In the genomic region with DNA sequence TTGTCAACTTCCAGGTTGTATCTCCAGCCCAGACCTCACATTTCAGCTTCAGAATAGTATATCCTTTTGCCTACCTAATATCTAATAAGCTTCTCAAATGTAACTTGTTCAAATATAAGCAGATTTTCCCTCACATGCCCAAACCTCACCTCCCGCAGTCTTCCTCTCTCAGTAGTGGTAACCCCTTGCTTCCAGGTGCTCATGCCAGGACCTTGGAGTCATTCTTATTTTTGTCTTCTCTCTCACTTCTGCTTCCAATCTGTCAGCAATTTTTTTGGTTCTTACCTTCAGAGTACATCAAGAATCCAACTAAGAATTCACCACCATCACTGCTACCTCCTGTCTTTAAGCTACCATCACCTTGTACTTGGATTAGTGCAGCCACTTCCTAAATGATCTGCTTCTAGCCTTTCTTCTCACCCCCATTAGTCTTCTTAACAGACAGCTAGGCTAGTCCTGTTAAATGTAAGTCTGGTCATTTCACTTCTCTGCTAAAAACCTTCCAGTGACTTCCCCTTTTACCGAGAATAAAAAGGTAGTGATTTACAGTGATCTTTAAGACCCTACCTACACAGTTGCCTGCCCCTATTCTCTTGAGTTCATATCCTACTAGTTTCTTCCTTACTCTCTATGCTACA, we compare ENCODE assay signal across 21 cellular contexts. TPM values are rescaled to one million over a fixed set of nuclear protein-coding genes. Genes with fewer than 3 reads are reported as not detected.
A peak's percentile ranks its signal among the peaks of the same experiment; 100 is the strongest.
DNase-seq lines count a peak whose midpoint lies in the region; ATAC-seq, FAIRE-seq and TF ChIP-seq lines count a peak whose summit lies in the region.
"Had no signal": no experiment of that assay in that cellular context is flagged by ENCODE, and none has a peak within 500 bp of the region (broad histone marks: within the 10 kb centered on the region; RNA-seq: fewer than 3 reads in every experiment).

No MANE protein-coding gene starts in this region.

- peaks cover 11% of the 10 kb centered on the region for H3K4me1 ChIP-seq in A549
- peaks cover 15% of the 10 kb centered on the region for H3K4me1 ChIP-seq in OCI-LY7 (ENCODE audit: insufficient read depth, low read length, poor library complexity, severe bottlenecking)

- H3K36me3 ChIP-seq in OCI-LY7 (ENCODE audit: insufficient read depth, low read length), result peaks cover 33% of the 10 kb centered on the region

- H3K9me3 ChIP-seq in A549, result peaks cover 8% of the 10 kb centered on the region; the same call in 1 of the 3 replicates
- peaks cover 20% of the 10 kb centered on the region; the same call in 1 of the 2 replicates for H3K9me3 ChIP-seq in OCI-LY7 (ENCODE audit: low read length)

- no peak overlapping the region for H3K27ac Mint-ChIP-seq in nephron progenitor cell

- H4K20me1 ChIP-seq in OCI-LY7 (ENCODE audit: insufficient read depth, low read length), result no peaks in the 10 kb centered on the region; the same call in 1 of the 2 replicates

- intact Hi-C loops in OCI-LY7 (cut with micrococcal nuclease; ENCODE audit: unreplicated experiment), result no loop called here

- H3K27ac ChIP-seq in A549 (no peak overlapping the region), OCI-LY7 (ENCODE audit: low read depth, low read length, poor library complexity, severe bottlenecking) (peak overlapping the region; percentile 17), epithelial cell of prostate (peak overlapping the region; percentile 92)

- no peak for TF ChIP-seq CTCF in A549 (IDR thresholded peaks at IDR 0.05)
- TF ChIP-seq CTCF in GM13976 (IDR thresholded peaks at IDR 0.05; ENCODE audit: borderline replicate concordance, control extremely low read depth, extremely low read depth, insufficient read depth, missing control alignments), result no peak
- TF ChIP-seq CTCF in OCI-LY7 (conservative IDR thresholded peaks at IDR 0.05; ENCODE audit: low read length), result no peak
- TF ChIP-seq CTCF in nephron progenitor cell (IDR thresholded peaks at IDR 0.05), result no peak

- TF ChIP-seq RAD21 in A549 (conservative IDR thresholded peaks at IDR 0.05 in 1 of 2, IDR thresholded peaks at IDR 0.05 in 1 of 2), result no peak

- H3K4me3 Mint-ChIP-seq in nephron progenitor cell, result no peak overlapping the region
- H3K4me3 Mint-ChIP-seq: activated T-cell treated with anti-CD3 and anti-CD28 coated beads, Interleukin-2, amount 50 U/mL, for 4 hours had no signal

- in situ Hi-C loops in GM13976 (cut with MboI; ENCODE audit: low sequenced_read_pairs, unreplicated experiment), result no loop called here

- TF ChIP-seq EP300 in A549 (IDR thresholded peaks at IDR 0.05), result no peak

- H2AFZ ChIP-seq in OCI-LY7 (ENCODE audit: low read length), result no peak overlapping the region

- CTCF ChIA-PET in A549 (lab: Yijun Ruan, JAX), result no interaction called here
- CTCF ChIA-PET in OCI-LY7 (lab: Charles Lee; ENCODE audit: unreplicated experiment), result no interaction called here

- no peak for DNase-seq in A549 (ENCODE audit: low read depth in 1 of 2, low spot score in 1 of 2)
- DNase-seq in GM13976 (ENCODE audit: low spot score), result peak; percentile 22
- DNase-seq in OCI-LY7 (ENCODE audit: low spot score), result peak; percentile 20
- DNase-seq in epithelial cell of prostate (ENCODE audit: low read depth, low spot score), result no peak
- no peak for DNase-seq in COLO829 (ENCODE audit: low spot score)
- no peak for DNase-seq in NCI-H345 treated with DMSO at 0.1 percent for 48 hours (lab: John Stamatoyannopoulos, UW; ENCODE audit: unreplicated experiment)
- DNase-seq in nephron progenitor cell, result no peak
- DNase-seq: activated naive CD4-positive, alpha-beta T cell treated with Interleukin-2 at 50 U/mL for 16 hours; activated T-cell treated with anti-CD3 and anti-CD28 coated beads, Interleukin-2, amount 50 U/mL, for 4 hours; central memory CD4-positive, alpha-beta T cell; DMS153; head of caudate nucleus; left cardiac atrium; naive thymus-derived CD8-positive, alpha-beta T cell; NCI-H1105 treated with DMSO at 0.1 percent for 48 hours; NCI-H2081; NCI-H345; retina; T1000 had no signal

- H3K4me3 ChIP-seq in A549, result no peak overlapping the region
- H3K4me3 ChIP-seq in OCI-LY7 (ENCODE audit: low read depth, low read length, poor library complexity, severe bottlenecking), result no peak overlapping the region

- BruUV-seq in OCI-LY7 (replicated peaks; lab: Mats Ljungman, UMichigan), result no TSS peak

- H3K27me3 Mint-ChIP-seq in nephron progenitor cell (ENCODE audit: low read depth, poor library complexity), result no peaks in the 10 kb centered on the region
- H3K27me3 Mint-ChIP-seq: naive thymus-derived CD8-positive, alpha-beta T cell had no signal

- ATAC-seq in A549 (no peak; a peak in 1 of 6 replicates), HG02571 (IDR thresholded peaks at IDR 0.05; ENCODE audit: unreplicated experiment) (no peak)
- ATAC-seq: activated T-cell treated with anti-CD3 and anti-CD28 coated beads, Interleukin-2, amount 50 U/mL, for 4 hours; naive thymus-derived CD8-positive, alpha-beta T cell had no signal

- no peaks in the 10 kb centered on the region for H3K9me2 ChIP-seq in OCI-LY7 (ENCODE audit: insufficient read depth, low read length)

- FAIRE-seq in A549 (lab: Jason Lieb, UNC), result no peak
- FAIRE-seq: endothelial cell of umbilical vein had no signal

- POLR2A ChIA-PET in A549 (lab: Yijun Ruan, JAX) (no interaction called here), OCI-LY7 (lab: Charles Lee) (interaction anchor here (0.5 to 1.5 kb wide), 4 partner anchors 9 to 436 kb away, joined by 3 to 4 read pairs (median 4); no protein-coding TSS in a partner anchor)

- H3K79me2 ChIP-seq in OCI-LY7 (ENCODE audit: insufficient read depth, low read depth, low read length), result peaks cover 77% of the 10 kb centered on the region

- peak overlapping the region; percentile 13; the same call in 1 of the 3 replicates for H3K4me2 ChIP-seq in A549
- peak overlapping the region; percentile 12; the same call in 1 of the 2 replicates for H3K4me2 ChIP-seq in OCI-LY7 (ENCODE audit: low read length)

- no peak for TF ChIP-seq POLR2A in A549 (IDR thresholded peaks at IDR 0.05; ENCODE audit: low read length)

- peaks cover 71% of the 10 kb centered on the region for H3K36me3 Mint-ChIP-seq in nephron progenitor cell (ENCODE audit: low read depth)

- no peaks in the 10 kb centered on the region for H3K4me1 Mint-ChIP-seq in nephron progenitor cell

- 84% methylated on average over 2 of the region's 2 CpGs for WGBS in A549 (ENCODE audit: missing lambda C conversion rate)

- H3K9me3 Mint-ChIP-seq in nephron progenitor cell, result peaks cover 34% of the 10 kb centered on the region

TF ChIP-seq in A549, 52 proteins besides CTCF, POLR2A, EP300 and RAD21:
- TF ChIP-seq CBX8 (IDR thresholded peaks at IDR 0.05), result no peak
- TF ChIP-seq NFE2L2 (conservative IDR thresholded peaks at IDR 0.05; ENCODE audit: low read length), result no peak
- no peak for TF ChIP-seq KDM5A (IDR thresholded peaks at IDR 0.05)
- no peak for TF ChIP-seq TP53 (CRISPR knock-in tag; IDR thresholded peaks at IDR 0.05)
- TF ChIP-seq, protein P1, sequence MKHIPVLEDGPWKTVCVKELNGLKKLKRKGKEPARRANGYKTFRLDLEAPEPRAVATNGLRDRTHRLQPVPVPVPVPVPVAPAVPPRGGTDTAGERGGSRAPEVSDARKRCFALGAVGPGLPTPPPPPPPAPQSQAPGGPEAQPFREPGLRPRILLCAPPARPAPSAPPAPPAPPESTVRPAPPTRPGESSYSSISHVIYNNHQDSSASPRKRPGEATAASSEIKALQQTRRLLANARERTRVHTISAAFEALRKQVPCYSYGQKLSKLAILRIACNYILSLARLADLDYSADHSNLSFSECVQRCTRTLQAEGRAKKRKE (CRISPR knock-in tag; IDR thresholded peaks at IDR 0.05; ENCODE audit: low read depth), result no peak
- TF ChIP-seq HDAC2 (IDR thresholded peaks at IDR 0.05), result no peak
- TF ChIP-seq SREBF2 (IDR thresholded peaks at IDR 0.05), result no peak
- no peak for TF ChIP-seq RCOR1 (IDR thresholded peaks at IDR 0.05; ENCODE audit: low read depth, low read length)
- TF ChIP-seq HEYL (CRISPR knock-in tag; IDR thresholded peaks at IDR 0.05), result no peak

RNA-seq across cellular contexts. Expression of a gene that starts 14.0 kb away (rescaled TPM):
- polyA plus RNA-seq in A549 (2011; rRNA removed) (51.5 and 59.5 TPM in 2 replicates), A549 (2017; fragmentation: RNase III; extraction: RNeasy Plus Mini Kit Qiagen cat#74134 plus additional on column Dnase treatment) (20.7 to 21.4 TPM (median 20.9 TPM) in 3 replicates)
- 10.4 and 12.0 TPM in 2 replicates for polyA plus RNA-seq in A549 (2012; cell fraction: cytosol; rRNA removed)
- 14.5 and 20.3 TPM in 2 replicates for polyA plus RNA-seq in A549 (2012; cell fraction: nucleus; rRNA removed)
- 61.7 and 71.3 TPM in 2 replicates for polyA minus RNA-seq in A549 (2011; rRNA and poly(A)+ RNA removed)
- 15.4 and 25.3 TPM in 2 replicates for total RNA-seq in OCI-LY7 (2014; rRNA removed; shearing (Covaris generic))
- total RNA-seq in OCI-LY7 (2022), result 42.3 and 51.6 TPM in 2 replicates

RNA-seq across cellular contexts. Expression of a gene that starts 14.0 kb away (rescaled TPM):
- 60.6 and 64.6 TPM in 2 replicates for polyA plus RNA-seq in A549 (2011; rRNA removed)
- polyA plus RNA-seq in A549 (2012; cell fraction: cytosol; rRNA removed), result 17.9 and 20.6 TPM in 2 replicates
- polyA plus RNA-seq in A549 (2012; cell fraction: nucleus; rRNA removed), result 17.4 and 30.8 TPM in 2 replicates
- 30.8 to 34.3 TPM (median 33.2 TPM) in 3 replicates for polyA plus RNA-seq in A549 (2017; fragmentation: RNase III; extraction: RNeasy Plus Mini Kit Qiagen cat#74134 plus additional on column Dnase treatment)
- polyA minus RNA-seq in A549 (2011; rRNA and poly(A)+ RNA removed), result 42.6 and 44.4 TPM in 2 replicates
- 35.7 and 50.0 TPM in 2 replicates for total RNA-seq in OCI-LY7 (2014; rRNA removed; shearing (Covaris generic))
- 44.5 and 44.8 TPM in 2 replicates for total RNA-seq in OCI-LY7 (2022)

Comparison
In these comparisons a context has a peak if more than half of its experiments do, and no peak if none do; other contexts are left out.
1. DNase-seq: peak in GM13976 (single experiment) and OCI-LY7 (single experiment); none in A549 (0 of 2), epithelial cell of prostate (single experiment), COLO829 (single experiment), NCI-H345 treated with DMSO at 0.1 percent for 48 hours (single experiment) and nephron progenitor cell (single experiment).
2. H3K27ac ChIP-seq: peak in OCI-LY7 (single experiment) and epithelial cell of prostate (single experiment); none in A549 (0 of 2).